8 cellular contexts compared by ENCODE assay signal in genomic region chr9:93577045-93577939, GRCh38. TPM values are rescaled to one million over a fixed set of nuclear protein-coding genes. Genes with fewer than 3 reads are reported as not detected.
DNase-seq lines count a peak whose midpoint lies in the region; ATAC-seq and TF ChIP-seq lines count a peak whose summit lies in the region.

No MANE protein-coding gene starts in this region.

- peak in 1 of 2 donors; percentile 3 for ATAC-seq in activated naive CD4-positive, alpha-beta T cell treated with anti-CD3 and anti-CD28 coated beads, Interleukin-2, amount 50 U/mL, for 72 hours
- ATAC-seq in heart right ventricle (peak; percentile 1 to 28 (median 16)), GM21360 (IDR thresholded peaks at IDR 0.05; ENCODE audit: unreplicated experiment) (no peak)

- H3K36me3 Mint-ChIP-seq in activated naive CD4-positive, alpha-beta T cell treated with anti-CD3 and anti-CD28 coated beads, Interleukin-2, amount 50 U/mL, for 72 hours: no peaks in the 10 kb centered on the region

- H3K27ac Mint-ChIP-seq in activated naive CD4-positive, alpha-beta T cell treated with anti-CD3 and anti-CD28 coated beads, Interleukin-2, amount 50 U/mL, for 72 hours: peak overlapping the region; percentile 77 to 85

- no peak for TF ChIP-seq CTCF in heart right ventricle (IDR thresholded peaks at IDR 0.05)

- 1% methylated on average over 72 of the region's 76 CpGs for WGBS in HUES64
- 1% methylated on average over 50 to 76 of the region's 76 CpGs for WGBS in heart right ventricle, 2 donors

- intact Hi-C loops in heart right ventricle (cut with DNase I): no loop called here

- H3K9me3 ChIP-seq in HUES64 (ENCODE audit: insufficient read depth, low read depth, low read length) (no peaks in the 10 kb centered on the region), heart right ventricle (no peaks in the 10 kb centered on the region)

- H3K9ac ChIP-seq in HUES64 (ENCODE audit: low read depth, low read length): peak overlapping the region; percentile 75

- no peaks in the 10 kb centered on the region for H3K9me3 Mint-ChIP-seq in activated naive CD4-positive, alpha-beta T cell treated with anti-CD3 and anti-CD28 coated beads, Interleukin-2, amount 50 U/mL, for 72 hours

- H3K4me3 ChIP-seq in HUES64 (ENCODE audit: low read length): peak overlapping the region; percentile 81
- H3K4me3 ChIP-seq in heart right ventricle: peak overlapping the region; percentile 69 to 96 (median 82)

- H3K27me3 ChIP-seq in HUES64 (ENCODE audit: insufficient read depth, low read length) (peaks cover 23% of the 10 kb centered on the region), heart right ventricle (no peaks in the 10 kb centered on the region)

- H3K4me1 ChIP-seq in HUES64 (ENCODE audit: insufficient read depth, low read length): peaks cover 8% of the 10 kb centered on the region; the same call in 1 of the 2 replicates
- H3K4me1 ChIP-seq in heart right ventricle: peaks cover 15 to 66% (median 56%) of the 10 kb centered on the region in 9 donors

- H3K36me3 ChIP-seq in HUES64 (ENCODE audit: insufficient read depth, low read length) (no peaks in the 10 kb centered on the region), heart right ventricle (no peaks in the 10 kb centered on the region)

- no peak overlapping the region for H3K27ac ChIP-seq in HUES64 (ENCODE audit: low read depth, low read length)
- H3K27ac ChIP-seq in heart right ventricle: peak overlapping the region; percentile 78 to 96 (median 89)

- DNase-seq in activated naive CD4-positive, alpha-beta T cell treated with Interleukin-2 at 50 U/mL for 16 hours: peak; percentile 21
- DNase-seq in activated naive CD4-positive, alpha-beta T cell treated with anti-CD3 and anti-CD28 coated beads, Interleukin-2, amount 50 U/mL, for 16 hours: no peak
- peak in 1 of 2 donors; percentile 22 for DNase-seq in activated naive CD4-positive, alpha-beta T cell treated with anti-CD3 and anti-CD28 coated beads, Interleukin-2, amount 50 U/mL, for 72 hours (ENCODE audit: low spot score in 2 of 2)
- DNase-seq in heart right ventricle (peak; percentile 45 to 57), retina (peak; percentile 55), OCI-M2 (lab: John Stamatoyannopoulos, UW; ENCODE audit: unreplicated experiment) (no peak)

RNA-seq across cellular contexts. Expression of gene PHF2, which starts 0.9 kb away (rescaled TPM):
- 6.9 TPM for polyA plus RNA-seq in HUES64 (2013, experiment 1 of 2)
- 7.3 TPM for polyA plus RNA-seq in HUES64 (2013, experiment 2 of 2)
- 10 to 100 TPM; 12.3 to 15.5 TPM for total RNA-seq in activated naive CD4-positive, alpha-beta T cell treated with anti-CD3 and anti-CD28 coated beads, Interleukin-2, amount 50 U/mL, for 72 hours
- 10 to 100 TPM; 20.4 to 28.0 (median 23.0) TPM for total RNA-seq in heart right ventricle
- polyA plus RNA-seq in heart right ventricle: 10 to 100 TPM; 13.9 to 31.3 TPM

Comparison
In these comparisons a context has a peak if more than half of its experiments do, and no peak if none do; other contexts are left out.
1. DNase-seq: peak in activated naive CD4-positive, alpha-beta T cell treated with Interleukin-2 at 50 U/mL for 16 hours (single experiment), heart right ventricle (2 of 2) and retina (single experiment); none in activated naive CD4-positive, alpha-beta T cell treated with anti-CD3 and anti-CD28 coated beads, Interleukin-2, amount 50 U/mL, for 16 hours (single experiment) and OCI-M2 (single experiment).